8 cellular contexts compared by ENCODE assay signal in genomic region chr5:180209137-180209581, GRCh38. TPM values are rescaled to one million over a fixed set of nuclear protein-coding genes. Genes with fewer than 3 reads are reported as not detected.
DNase-seq lines count a peak whose midpoint lies in the region; ATAC-seq and TF ChIP-seq lines count a peak whose summit lies in the region.

RASGEF1C (minus strand) TSS chr5:180209211; CDS start chr5:180138052, 71,159 bp downstream.

- no peaks in the 10 kb centered on the region for H3K36me3 ChIP-seq in gastrocnemius medialis

- peak within 1 kb of the TSS in 3 of 4 donors; percentile 17 to 25 (median 23) for H3K4me3 ChIP-seq in gastrocnemius medialis

- peak; percentile 73 for ATAC-seq in HG03521 (IDR thresholded peaks at IDR 0.05; ENCODE audit: unreplicated experiment)
- ATAC-seq in gastrocnemius medialis, result peak; percentile 65 to 76

- DNase-seq in SIG-M5 treated with dmso at 0.1 percent for 504 hours (lab: John Stamatoyannopoulos, UW; ENCODE audit: unreplicated experiment), result peak; percentile 41
- no peak for DNase-seq in SIG-M5 (lab: John Stamatoyannopoulos, UW)
- peak; percentile 55 for DNase-seq in SW480 (ENCODE audit: low spot score)
- DNase-seq in anterior cingulate cortex (lab: John Stamatoyannopoulos, UW), result peak in 35 of 58 donors; percentile 22 to 70 (median 46)
- DNase-seq in hepatic stellate cell (ENCODE audit: low spot score), result peak; percentile 84
- DNase-seq in gastrocnemius medialis, result no peak
- DNase-seq in mucosa of gallbladder (ENCODE audit: low spot score), result no peak

- no peak within 1 kb of the TSS for H3K27ac ChIP-seq in gastrocnemius medialis

- peak in 2 of 5 experiments; percentile 26 to 50 for TF ChIP-seq CTCF in gastrocnemius medialis (IDR thresholded peaks at IDR 0.05 in 4 of 5, conservative IDR thresholded peaks at IDR 0.05 in 1 of 5)

- in situ Hi-C loops in gastrocnemius medialis (cut with MboI; ENCODE audit: low sequenced_read_pairs in 4 of 4), result no loop called here

- intact Hi-C loops in gastrocnemius medialis (cut with DNase I; ENCODE audit: low total_unique reads), result loop anchor here (5.0 kb wide), 1 partner anchor 82 kb away; no protein-coding TSS in a partner anchor

- H3K27me3 ChIP-seq in gastrocnemius medialis, result peaks cover 14 to 19% (median 18%) of the 10 kb centered on the region in 3 donors

- H3K9me3 ChIP-seq in gastrocnemius medialis, result no peaks in the 10 kb centered on the region

- TF ChIP-seq POLR2A in gastrocnemius medialis (IDR thresholded peaks at IDR 0.05), result no peak

- H3K4me1 ChIP-seq in gastrocnemius medialis, result no peaks in the 10 kb centered on the region

RNA-seq across cellular contexts. Expression of gene RASGEF1C, which starts in this region (rescaled TPM):
- total RNA-seq in gastrocnemius medialis, result not detected
- 1.1 TPM for total RNA-seq in mucosa of gallbladder

Comparison
In these comparisons a context has a peak if more than half of its experiments do, and no peak if none do; other contexts are left out.
1. DNase-seq: peak in SIG-M5 treated with dmso at 0.1 percent for 504 hours (single experiment), SW480 (single experiment), anterior cingulate cortex (35 of 58) and hepatic stellate cell (single experiment); none in SIG-M5 (single experiment), gastrocnemius medialis (0 of 2) and mucosa of gallbladder (single experiment).
2. Peak in ATAC-seq and H3K4me3 ChIP-seq in gastrocnemius medialis; RNA of the gene not detected or under 1 TPM.